In genomic region chr1:230167419-230167852, GRCh38 we compare ENCODE assay signal across 8 cellular contexts.
A peak's percentile ranks its signal among the peaks of the same experiment; 100 is the strongest.
DNase-seq lines count a peak whose midpoint lies in the region; ATAC-seq and TF ChIP-seq lines count a peak whose summit lies in the region.

No MANE protein-coding gene starts in this region.

- H3K27ac Mint-ChIP-seq in CD14-positive monocyte: peak overlapping the region in 2 of 7 donors; percentile 48 to 75
- H3K27ac Mint-ChIP-seq in activated CD8-positive, alpha-beta memory T cell treated with anti-CD3 and anti-CD28 coated beads, Interleukin-2, amount 10 ng/mL, durations not matched to agents 7 days and 5 days: peak overlapping the region; percentile 1

- H3K36me3 Mint-ChIP-seq in CD14-positive monocyte: peaks cover 5 to 7% of the 10 kb centered on the region in 2 donors
- no peaks in the 10 kb centered on the region for H3K36me3 Mint-ChIP-seq in activated CD8-positive, alpha-beta memory T cell treated with anti-CD3 and anti-CD28 coated beads, Interleukin-2, amount 10 ng/mL, durations not matched to agents 7 days and 5 days

- H3K4me3 Mint-ChIP-seq in CD14-positive monocyte: no peak overlapping the region
- H3K4me3 Mint-ChIP-seq in activated CD8-positive, alpha-beta memory T cell treated with anti-CD3 and anti-CD28 coated beads, Interleukin-2, amount 10 ng/mL, durations not matched to agents 7 days and 5 days: no peak overlapping the region

- H3K9me3 Mint-ChIP-seq in CD14-positive monocyte: peaks cover 0 to 6% (median 0%) of the 10 kb centered on the region in 7 donors
- no peaks in the 10 kb centered on the region for H3K9me3 Mint-ChIP-seq in activated CD8-positive, alpha-beta memory T cell treated with anti-CD3 and anti-CD28 coated beads, Interleukin-2, amount 10 ng/mL, durations not matched to agents 7 days and 5 days (ENCODE audit: low read depth)

- peak; percentile 96 for TF ChIP-seq CTCF in CD14-positive monocyte (IDR thresholded peaks at IDR 0.05)

- CTCF ChIA-PET in activated CD8-positive, alpha-beta memory T cell treated with anti-CD3 and anti-CD28 coated beads, Interleukin-2, amount 10 ng/mL, durations not matched to agents 7 days and 5 days (lab: Charles Lee): interaction anchor here (0.6 to 3.2 kb wide), 22 partner anchors 9 to 452 kb away, joined by 3 to 16 read pairs (median 3); no protein-coding TSS in a partner anchor

- peak; percentile 64 for ATAC-seq in GM19351 (IDR thresholded peaks at IDR 0.05; ENCODE audit: unreplicated experiment)
- peak; percentile 82 for ATAC-seq in activated CD8-positive, alpha-beta memory T cell treated with anti-CD3 and anti-CD28 coated beads, Interleukin-2, amount 10 ng/mL, durations not matched to agents 7 days and 5 days

- no peak for DNase-seq in CD14-positive monocyte (ENCODE audit: low spot score)
- peak; percentile 40 for DNase-seq in NCI-H460 (ENCODE audit: extremely low read depth, low read depth)
- peak; percentile 61 for DNase-seq in activated CD8-positive, alpha-beta memory T cell treated with anti-CD3 and anti-CD28 coated beads, Interleukin-2, amount 10 ng/mL, durations not matched to agents 7 days and 5 days
- peak; percentile 35 for DNase-seq in fibroblast of peridontal ligament (ENCODE audit: extremely low read depth)
- peak; percentile 63 for DNase-seq in renal cortical epithelial cell (ENCODE audit: low read depth)
- DNase-seq in OCI-M2 (lab: John Stamatoyannopoulos, UW; ENCODE audit: unreplicated experiment): no peak
- DNase-seq in mucosa of gallbladder (ENCODE audit: low spot score): no peak

- intact Hi-C loops in CD14-positive monocyte (cut with micrococcal nuclease): loop anchor here in 1 of 2 donors (2.0 to 10.0 kb wide), 2 partner anchors 103 to 507 kb away; partner anchors contain the start of gene GALNT2

- no peaks in the 10 kb centered on the region for H3K27me3 Mint-ChIP-seq in CD14-positive monocyte (ENCODE audit: low read depth in 3 of 3)
- no peaks in the 10 kb centered on the region for H3K27me3 Mint-ChIP-seq in activated CD8-positive, alpha-beta memory T cell treated with anti-CD3 and anti-CD28 coated beads, Interleukin-2, amount 10 ng/mL, durations not matched to agents 7 days and 5 days

- H3K4me1 Mint-ChIP-seq in CD14-positive monocyte: peaks cover 39% of the 10 kb centered on the region
- peaks cover 30% of the 10 kb centered on the region for H3K4me1 Mint-ChIP-seq in activated CD8-positive, alpha-beta memory T cell treated with anti-CD3 and anti-CD28 coated beads, Interleukin-2, amount 10 ng/mL, durations not matched to agents 7 days and 5 days

Comparison
In these comparisons a context has a peak if more than half of its experiments do, and no peak if none do; other contexts are left out.
1. DNase-seq: peak in NCI-H460 (single experiment), activated CD8-positive, alpha-beta memory T cell treated with anti-CD3 and anti-CD28 coated beads, Interleukin-2, amount 10 ng/mL, durations not matched to agents 7 days and 5 days (single experiment), fibroblast of peridontal ligament (single experiment) and renal cortical epithelial cell (single experiment); none in CD14-positive monocyte (single experiment), OCI-M2 (single experiment) and mucosa of gallbladder (single experiment).